Comparison of ENCODE assay signal across 14 cellular contexts in genomic region chr7:20385121-20385520, GRCh38. TPM values are rescaled to one million over a fixed set of nuclear protein-coding genes. Genes with fewer than 3 reads are reported as not detected.
DNase-seq lines count a peak whose midpoint lies in the region; ATAC-seq, FAIRE-seq and TF ChIP-seq lines count a peak whose summit lies in the region.
"Had no signal": no experiment of that assay in that cellular context is flagged by ENCODE, and none has a peak within 500 bp of the region (broad histone marks: within the 10 kb centered on the region; RNA-seq: fewer than 3 reads in every experiment).

No MANE protein-coding gene starts in this region.

- no peak for ATAC-seq in HG03139 (IDR thresholded peaks at IDR 0.05; ENCODE audit: unreplicated experiment)
- no peak for ATAC-seq in HG02870 (IDR thresholded peaks at IDR 0.05; ENCODE audit: unreplicated experiment)
- ATAC-seq: pancreas had no signal

- no peak for TF ChIP-seq CTCF in bronchial epithelial cell (IDR thresholded peaks at IDR 0.05; ENCODE audit: insufficient read depth, low read length, severe bottlenecking)

- H3K27me3 ChIP-seq in MG63, result no peaks in the 10 kb centered on the region
- H3K27me3 ChIP-seq in bronchial epithelial cell (ENCODE audit: control insufficient read depth, insufficient read depth, low read length), result no peaks in the 10 kb centered on the region
- H3K27me3 ChIP-seq: pancreas, stomach had no signal

- H3K4me3 ChIP-seq in MG63, result no peak overlapping the region
- H3K4me3 ChIP-seq in bronchial epithelial cell (ENCODE audit: low read depth, low read length), result no peak overlapping the region
- H3K4me3 ChIP-seq: pancreas, stomach had no signal

- no peaks in the 10 kb centered on the region for H3K9me3 ChIP-seq in MG63
- H3K9me3 ChIP-seq: pancreas, stomach had no signal

- DNase-seq in AG08395 (ENCODE audit: low spot score) (peak; percentile 13), MG63 (peak; percentile 66), bronchial epithelial cell (ENCODE audit: low read depth) (peak; percentile 75), kidney glomerular epithelial cell (lab: John Stamatoyannopoulos, UW) (peak; percentile 86), ureter (ENCODE audit: low spot score) (no peak), NCI-H2196 treated with DMSO at 0.1 percent for 48 hours (lab: John Stamatoyannopoulos, UW; ENCODE audit: unreplicated experiment) (no peak)
- DNase-seq: anterior cingulate cortex; DMS79 treated with DMSO at 0.1 percent for 48 hours; NK-92 treated with Interleukin-12 subunit alpha and Interleukin-12 subunit beta, amount 100 ng/mL, for 24 hours; pancreas; SIG-M5; stomach had no signal

- FAIRE-seq in bronchial epithelial cell (lab: Jason Lieb, UNC), result peak; percentile 13
- FAIRE-seq: pancreas had no signal

- H3K36me3 ChIP-seq in MG63 (peaks cover 37% of the 10 kb centered on the region), bronchial epithelial cell (ENCODE audit: control insufficient read depth, insufficient read depth, low read length) (peaks cover 1% of the 10 kb centered on the region)

RNA-seq across cellular contexts. Expression of gene ITGB8, which starts 54.4 kb away (rescaled TPM):
- 5.4 and 9.3 TPM in 2 replicates for total RNA-seq in MG63 (2014; rRNA removed; shearing (Covaris generic); ENCODE audit: low replicate concordance)
- total RNA-seq in bronchial epithelial cell, result 10.5 and 13.8 TPM in 2 replicates
- total RNA-seq in ureter, result 48.5 TPM

Comparison
In these comparisons a context has a peak if more than half of its experiments do, and no peak if none do; other contexts are left out.
1. DNase-seq: peak in AG08395 (single experiment), MG63 (single experiment), bronchial epithelial cell (single experiment) and kidney glomerular epithelial cell (single experiment); none in ureter (single experiment) and NCI-H2196 treated with DMSO at 0.1 percent for 48 hours (single experiment).